ENCODE assay signal across 12 cellular contexts in the genomic region with DNA sequence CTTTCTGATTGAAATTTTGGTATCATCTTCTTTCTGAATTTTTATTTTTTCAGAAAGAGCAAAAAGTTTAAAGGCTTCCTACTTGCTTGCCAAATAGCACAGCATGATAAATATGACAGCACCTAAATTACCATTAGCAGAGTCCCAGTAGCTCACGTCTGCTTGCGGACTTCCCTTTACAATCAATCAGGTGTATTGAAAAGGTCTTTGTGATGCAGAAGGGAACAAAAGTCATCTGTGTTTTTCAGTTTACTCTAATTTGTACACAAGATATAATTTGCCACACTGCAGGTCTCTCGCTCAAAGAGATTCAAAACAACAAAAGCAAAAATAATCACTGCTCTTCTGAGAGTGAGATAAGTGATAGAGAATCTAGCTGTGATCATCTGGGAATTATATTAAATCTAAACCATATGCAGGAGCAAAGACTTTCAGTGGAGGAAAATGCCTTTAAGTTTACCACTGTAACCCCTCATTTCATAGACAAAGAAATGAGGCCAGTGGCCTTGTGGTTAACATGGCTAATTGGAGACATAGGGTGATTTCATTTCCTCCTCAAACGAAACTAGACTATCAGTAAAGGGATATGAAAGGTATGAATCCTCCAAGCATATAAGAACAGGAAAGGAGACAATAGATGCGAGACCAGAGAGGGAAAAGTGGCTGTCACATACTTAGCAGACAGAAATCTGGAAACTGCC.
DNase-seq lines count a peak whose midpoint lies in the region; ATAC-seq, FAIRE-seq and TF ChIP-seq lines count a peak whose summit lies in the region.
"Had no signal": no experiment of that assay in that cellular context is flagged by ENCODE, and none has a peak within 500 bp of the region (broad histone marks: within the 10 kb centered on the region; RNA-seq: fewer than 3 reads in every experiment).

No MANE protein-coding gene starts in this region.

- H3K9me3 ChIP-seq in small intestine (ENCODE audit: control insufficient read depth, low read depth): no peaks in the 10 kb centered on the region

- DNase-seq in GM12891 (ENCODE audit: insufficient read length, low spot score) (no peak), small intestine (no peak), anterior cingulate cortex (lab: John Stamatoyannopoulos, UW) (no peak)
- DNase-seq in activated CD4-positive, alpha-beta T cell treated with anti-CD3 and anti-CD28 coated beads for 48 hours: no peak
- no peak for DNase-seq in activated CD4-positive, alpha-beta T cell treated with anti-CD3 and anti-CD28 coated beads for 4 hours
- DNase-seq: IMR-90, islet precursor cell, NCI-H510A, T-cell had no signal

- no peak for TF ChIP-seq POLR2A in GM12891 (IDR thresholded peaks at IDR 0.05; ENCODE audit: low read depth, low read length)

- H3K36me3 ChIP-seq in small intestine (ENCODE audit: control insufficient read depth in 2 of 2, insufficient read depth in 2 of 2, low read length in 2 of 2): no peaks in the 10 kb centered on the region

- ATAC-seq in GM19395 (IDR thresholded peaks at IDR 0.05; ENCODE audit: unreplicated experiment) (peak; percentile 100), HG02840 (IDR thresholded peaks at IDR 0.05; ENCODE audit: low FRiP score, unreplicated experiment) (peak; percentile 92), HG03521 (IDR thresholded peaks at IDR 0.05; ENCODE audit: unreplicated experiment) (peak; percentile 92)
- ATAC-seq: T-cell had no signal

- 60 to 67% (median 61%) methylated on average over 5 of the region's 5 CpGs for WGBS in small intestine, 3 donors

- no peaks in the 10 kb centered on the region for H3K27me3 ChIP-seq in small intestine (ENCODE audit: control insufficient read depth in 2 of 2, insufficient read depth in 2 of 2, low read length in 2 of 2)

- FAIRE-seq in GM12891 (lab: Jason Lieb, UNC) (peak; percentile 96), small intestine (lab: Jason Lieb, UNC) (no peak)

- no peak overlapping the region for H3K4me3 ChIP-seq in small intestine (ENCODE audit: low read depth in 1 of 2, low read length in 2 of 2)

- H3K4me1 ChIP-seq in small intestine (ENCODE audit: control insufficient read depth in 2 of 2, insufficient read depth in 1 of 2, low read depth in 1 of 2, low read length in 1 of 2): no peaks in the 10 kb centered on the region

- H3K27ac ChIP-seq in small intestine (ENCODE audit: low read depth in 1 of 2, low read length in 1 of 2): no peak overlapping the region

TF ChIP-seq in GM12891, 5 proteins besides CTCF, POLR2A, EP300 and RAD21:
- TF ChIP-seq PAX5 (IDR thresholded peaks at IDR 0.05; ENCODE audit: insufficient read depth, low read length, severe bottlenecking) (no peak), SPI1 (IDR thresholded peaks at IDR 0.05; ENCODE audit: low read depth, low read length) (peak; percentile 88), POU2F2 (IDR thresholded peaks at IDR 0.05; ENCODE audit: low read depth, low read length) (no peak)
TF ChIP-seq in GM12891: peak in this region for 1.
